ENCODE assay signal across 9 cellular contexts in the genomic region with DNA sequence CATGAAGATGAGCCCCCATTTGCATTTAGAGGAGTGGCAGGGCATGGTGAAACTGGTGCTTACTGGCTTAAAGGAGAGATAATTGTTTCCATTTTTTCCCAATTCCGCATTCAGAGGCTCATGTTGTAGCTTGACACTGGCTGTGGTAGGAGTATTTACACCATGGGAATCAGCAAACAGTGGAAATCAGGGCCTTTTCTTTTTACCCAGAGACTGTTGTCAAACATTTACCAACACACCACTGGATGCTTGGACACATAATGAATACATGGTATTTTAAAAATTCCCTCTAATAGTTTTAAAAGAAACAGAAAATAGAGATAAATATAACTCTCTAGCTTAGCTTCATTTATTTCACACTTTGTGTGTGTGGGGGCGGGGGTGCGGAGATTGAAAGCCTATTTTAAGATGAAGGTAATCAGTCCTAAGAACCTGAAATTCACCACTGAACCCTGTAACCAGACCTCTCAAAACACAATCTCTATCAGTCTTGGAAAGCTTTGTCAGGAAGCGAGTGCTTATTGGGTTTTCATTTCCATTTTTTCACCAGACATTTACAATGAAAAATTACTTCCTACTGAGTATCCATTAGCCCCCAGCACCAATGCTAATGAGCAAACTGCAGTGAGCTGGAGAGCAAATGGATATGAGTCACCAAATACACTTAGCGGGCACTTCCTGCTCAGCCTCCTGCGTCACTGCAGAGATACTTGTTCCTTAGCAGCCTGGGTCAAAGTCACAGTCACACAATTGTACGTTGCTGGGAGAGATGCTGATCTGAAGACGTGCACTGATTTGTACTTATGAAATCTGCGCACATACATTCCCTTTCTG.
DNase-seq lines count a peak whose midpoint lies in the region; ATAC-seq and TF ChIP-seq lines count a peak whose summit lies in the region.
"Had no signal": no experiment of that assay in that cellular context is flagged by ENCODE, and none has a peak within 500 bp of the region (broad histone marks: within the 10 kb centered on the region; RNA-seq: fewer than 3 reads in every experiment).

No MANE protein-coding gene starts in this region.

- DNase-seq in AG08396 (ENCODE audit: low spot score) (peak; percentile 70), NCI-H774 (lab: John Stamatoyannopoulos, UW) (peak; percentile 94), dermis blood vessel endothelial cell (peak; percentile 97), natural killer cell (no peak), NAMALWA (ENCODE audit: low spot score) (no peak)
- DNase-seq in stimulated activated CD4-positive, alpha-beta T cell treated with anti-CD3 and anti-CD28 coated beads, Interleukin-15, amount 100 ng/mL, for 24 hours = no peak
- DNase-seq: gastrocnemius medialis had no signal

- H3K27me3 Mint-ChIP-seq in natural killer cell (ENCODE audit: low read depth in 2 of 2) = no peaks in the 10 kb centered on the region

- no peak for TF ChIP-seq CTCF in natural killer cell (IDR thresholded peaks at IDR 0.05)

- peak; percentile 98 for ATAC-seq in GM18907 (IDR thresholded peaks at IDR 0.05; ENCODE audit: unreplicated experiment)
- peak; percentile 98 for ATAC-seq in HG03442 (IDR thresholded peaks at IDR 0.05; ENCODE audit: unreplicated experiment)
- peak; percentile 86 to 92 (median 91) for ATAC-seq in natural killer cell

- H3K4me3 Mint-ChIP-seq in natural killer cell = peak overlapping the region; percentile 21

- intact Hi-C loops in natural killer cell (cut with micrococcal nuclease) = no loop called here

- H3K4me1 Mint-ChIP-seq in natural killer cell = peaks cover 8 to 12% of the 10 kb centered on the region in 2 donors

- peaks cover 2 to 3% of the 10 kb centered on the region in 2 donors for H3K9me3 Mint-ChIP-seq in natural killer cell

- no peaks in the 10 kb centered on the region for H3K36me3 Mint-ChIP-seq in natural killer cell

- H3K27ac Mint-ChIP-seq in natural killer cell = peak overlapping the region; percentile 80 to 85

Comparison
In these comparisons a context has a peak if more than half of its experiments do, and no peak if none do; other contexts are left out.
1. DNase-seq: peak in AG08396 (single experiment), NCI-H774 (single experiment) and dermis blood vessel endothelial cell (single experiment); none in natural killer cell (single experiment), stimulated activated CD4-positive, alpha-beta T cell treated with anti-CD3 and anti-CD28 coated beads, Interleukin-15, amount 100 ng/mL, for 24 hours (single experiment) and NAMALWA (single experiment).
2. Peak in every context shown above with its lines, with median percentiles within 50 percentile points of each other: ATAC-seq.